ENCODE assay signal across 1 cellular context in the genomic region with DNA sequence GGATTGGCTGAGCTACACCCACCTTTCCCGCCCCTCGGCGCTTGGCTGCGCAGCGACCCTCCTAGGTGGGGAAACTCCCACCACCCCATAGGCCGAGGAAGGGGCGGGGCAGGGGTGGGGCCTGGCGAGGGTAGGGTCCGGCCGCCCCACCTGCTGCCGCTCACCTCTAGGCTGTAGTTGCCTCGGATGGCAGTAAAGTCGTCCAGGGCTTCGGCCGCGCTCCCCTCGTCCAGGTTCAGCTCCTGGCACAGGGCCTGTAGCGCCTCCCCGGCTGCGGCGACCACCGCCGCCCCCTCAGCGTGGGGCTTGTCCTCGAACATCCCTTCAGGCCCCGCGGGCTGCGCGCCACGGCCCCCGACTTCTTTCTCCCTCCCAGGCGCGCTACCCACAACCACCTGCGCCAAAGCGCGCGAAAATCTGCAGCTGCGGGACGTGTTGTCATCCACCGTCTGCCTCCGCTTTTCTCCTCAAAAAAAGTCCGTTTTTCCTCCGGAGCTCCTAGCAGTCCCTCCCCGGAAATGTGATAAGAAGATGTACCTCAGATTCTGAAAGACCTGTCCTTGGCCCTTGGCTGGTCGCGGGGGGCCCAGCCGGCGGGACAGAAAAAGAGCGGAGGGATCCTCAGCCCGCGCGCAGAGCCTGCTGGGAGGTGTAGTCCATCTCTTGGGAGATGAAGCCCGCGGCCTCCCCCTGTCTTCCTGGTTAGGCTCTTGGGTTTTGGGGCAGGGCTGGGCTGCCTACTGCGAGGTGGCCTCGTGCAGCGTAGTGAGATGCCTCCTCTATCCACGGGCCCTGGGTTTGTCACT.
A peak's percentile ranks its signal among the peaks of the same experiment; 100 is the strongest.
TF ChIP-seq lines count a peak whose summit lies in the region.

A gene with protein sequence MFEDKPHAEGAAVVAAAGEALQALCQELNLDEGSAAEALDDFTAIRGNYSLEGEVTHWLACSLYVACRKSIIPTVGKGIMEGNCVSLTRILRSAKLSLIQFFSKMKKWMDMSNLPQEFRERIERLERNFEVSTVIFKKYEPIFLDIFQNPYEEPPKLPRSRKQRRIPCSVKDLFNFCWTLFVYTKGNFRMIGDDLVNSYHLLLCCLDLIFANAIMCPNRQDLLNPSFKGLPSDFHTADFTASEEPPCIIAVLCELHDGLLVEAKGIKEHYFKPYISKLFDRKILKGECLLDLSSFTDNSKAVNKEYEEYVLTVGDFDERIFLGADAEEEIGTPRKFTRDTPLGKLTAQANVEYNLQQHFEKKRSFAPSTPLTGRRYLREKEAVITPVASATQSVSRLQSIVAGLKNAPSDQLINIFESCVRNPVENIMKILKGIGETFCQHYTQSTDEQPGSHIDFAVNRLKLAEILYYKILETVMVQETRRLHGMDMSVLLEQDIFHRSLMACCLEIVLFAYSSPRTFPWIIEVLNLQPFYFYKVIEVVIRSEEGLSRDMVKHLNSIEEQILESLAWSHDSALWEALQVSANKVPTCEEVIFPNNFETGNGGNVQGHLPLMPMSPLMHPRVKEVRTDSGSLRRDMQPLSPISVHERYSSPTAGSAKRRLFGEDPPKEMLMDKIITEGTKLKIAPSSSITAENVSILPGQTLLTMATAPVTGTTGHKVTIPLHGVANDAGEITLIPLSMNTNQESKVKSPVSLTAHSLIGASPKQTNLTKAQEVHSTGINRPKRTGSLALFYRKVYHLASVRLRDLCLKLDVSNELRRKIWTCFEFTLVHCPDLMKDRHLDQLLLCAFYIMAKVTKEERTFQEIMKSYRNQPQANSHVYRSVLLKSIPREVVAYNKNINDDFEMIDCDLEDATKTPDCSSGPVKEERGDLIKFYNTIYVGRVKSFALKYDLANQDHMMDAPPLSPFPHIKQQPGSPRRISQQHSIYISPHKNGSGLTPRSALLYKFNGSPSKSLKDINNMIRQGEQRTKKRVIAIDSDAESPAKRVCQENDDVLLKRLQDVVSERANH (minus strand): TSS at position 389 of the 806 bp plus-strand sequence. CDS start 69 bp downstream, at position 320.

TF ChIP-seq in HepG2, 621 proteins besides CTCF, POLR2A, EP300 and RAD21 (continued from another document and continues in another):
- TF ChIP-seq, protein P1, sequence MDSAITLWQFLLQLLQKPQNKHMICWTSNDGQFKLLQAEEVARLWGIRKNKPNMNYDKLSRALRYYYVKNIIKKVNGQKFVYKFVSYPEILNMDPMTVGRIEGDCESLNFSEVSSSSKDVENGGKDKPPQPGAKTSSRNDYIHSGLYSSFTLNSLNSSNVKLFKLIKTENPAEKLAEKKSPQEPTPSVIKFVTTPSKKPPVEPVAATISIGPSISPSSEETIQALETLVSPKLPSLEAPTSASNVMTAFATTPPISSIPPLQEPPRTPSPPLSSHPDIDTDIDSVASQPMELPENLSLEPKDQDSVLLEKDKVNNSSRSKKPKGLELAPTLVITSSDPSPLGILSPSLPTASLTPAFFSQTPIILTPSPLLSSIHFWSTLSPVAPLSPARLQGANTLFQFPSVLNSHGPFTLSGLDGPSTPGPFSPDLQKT (CRISPR knock-in tag; IDR thresholded peaks at IDR 0.05; ENCODE audit: borderline replicate concordance) = peak; percentile 97
- TF ChIP-seq RXRB (CRISPR knock-in tag; IDR thresholded peaks at IDR 0.05; ENCODE audit: borderline replicate concordance) = peak; percentile 71; the same call in 1 of the 2 replicates
- TF ChIP-seq TBX2 (CRISPR knock-in tag; IDR thresholded peaks at IDR 0.05; ENCODE audit: borderline replicate concordance) = peak; percentile 97
- peak; percentile 85 for TF ChIP-seq GFI1 (CRISPR knock-in tag; IDR thresholded peaks at IDR 0.05; ENCODE audit: borderline replicate concordance)
- TF ChIP-seq SUZ12 (IDR thresholded peaks at IDR 0.05; ENCODE audit: low read depth, low read length) = peak; percentile 65
- TF ChIP-seq FOXA3 (CRISPR knock-in tag; IDR thresholded peaks at IDR 0.05) = no peak; the same call in 1 of the 2 replicates
- peak; percentile 96 for TF ChIP-seq SAFB2 (CRISPR knock-in tag; IDR thresholded peaks at IDR 0.05; ENCODE audit: borderline replicate concordance, low read depth)
- TF ChIP-seq HIVEP1 (CRISPR knock-in tag; IDR thresholded peaks at IDR 0.05) = peak; percentile 95
- TF ChIP-seq ZNF614 (CRISPR knock-in tag; IDR thresholded peaks at IDR 0.05; ENCODE audit: borderline replicate concordance) = peak; percentile 90
- peak; percentile 99 for TF ChIP-seq YEATS2 (CRISPR knock-in tag; IDR thresholded peaks at IDR 0.05; ENCODE audit: borderline replicate concordance)
- no peak for TF ChIP-seq ZNF33A (CRISPR knock-in tag; IDR thresholded peaks at IDR 0.05; ENCODE audit: borderline replicate concordance)
- TF ChIP-seq SP4 (CRISPR knock-in tag; IDR thresholded peaks at IDR 0.05) = peak; percentile 82
- 0 out of 2 replicates have a peak, but pooled peaks have one; percentile 33 for TF ChIP-seq RFX3 (CRISPR knock-in tag; IDR thresholded peaks at IDR 0.05)
- TF ChIP-seq ZNF713 (CRISPR knock-in tag; IDR thresholded peaks at IDR 0.05) = 0 out of 2 replicates have a peak, but pooled peaks have one; percentile 65
- peak; percentile 49; the same call in 1 of the 2 replicates for TF ChIP-seq BRD4 (CRISPR knock-in tag; IDR thresholded peaks at IDR 0.05)
- TF ChIP-seq, protein P2, sequence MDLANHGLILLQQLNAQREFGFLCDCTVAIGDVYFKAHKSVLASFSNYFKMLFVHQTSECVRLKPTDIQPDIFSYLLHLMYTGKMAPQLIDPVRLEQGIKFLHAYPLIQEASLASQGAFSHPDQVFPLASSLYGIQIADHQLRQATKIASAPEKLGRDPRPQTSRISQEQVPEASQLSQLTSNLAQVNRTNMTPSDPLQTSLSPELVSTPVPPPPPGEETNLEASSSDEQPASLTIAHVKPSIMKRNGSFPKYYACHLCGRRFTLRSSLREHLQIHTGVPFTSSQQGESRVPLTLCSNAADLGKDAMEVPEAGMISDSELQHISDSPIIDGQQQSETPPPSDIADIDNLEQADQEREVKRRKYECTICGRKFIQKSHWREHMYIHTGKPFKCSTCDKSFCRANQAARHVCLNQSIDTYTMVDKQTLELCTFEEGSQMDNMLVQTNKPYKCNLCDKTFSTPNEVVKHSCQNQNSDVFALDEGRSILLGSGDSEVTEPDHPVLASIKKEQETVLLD (CRISPR knock-in tag; IDR thresholded peaks at IDR 0.05; ENCODE audit: low read depth) = peak; percentile 92
- TF ChIP-seq ARNT2 (CRISPR knock-in tag; IDR thresholded peaks at IDR 0.05; ENCODE audit: low read depth) = peak; percentile 96
- TF ChIP-seq KLF12 (CRISPR knock-in tag; IDR thresholded peaks at IDR 0.05; ENCODE audit: borderline replicate concordance) = peak; percentile 98; the same call in 1 of the 2 replicates
- TF ChIP-seq, protein P3, sequence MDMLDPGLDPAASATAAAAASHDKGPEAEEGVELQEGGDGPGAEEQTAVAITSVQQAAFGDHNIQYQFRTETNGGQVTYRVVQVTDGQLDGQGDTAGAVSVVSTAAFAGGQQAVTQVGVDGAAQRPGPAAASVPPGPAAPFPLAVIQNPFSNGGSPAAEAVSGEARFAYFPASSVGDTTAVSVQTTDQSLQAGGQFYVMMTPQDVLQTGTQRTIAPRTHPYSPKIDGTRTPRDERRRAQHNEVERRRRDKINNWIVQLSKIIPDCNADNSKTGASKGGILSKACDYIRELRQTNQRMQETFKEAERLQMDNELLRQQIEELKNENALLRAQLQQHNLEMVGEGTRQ (IDR thresholded peaks at IDR 0.05; ENCODE audit: low read depth, low read length) = 0 out of 2 replicates have a peak, but pooled peaks have one; percentile 10
- TF ChIP-seq, protein P3 (CRISPR knock-in tag; IDR thresholded peaks at IDR 0.05; ENCODE audit: borderline replicate concordance) = peak; percentile 71; the same call in 1 of the 2 replicates
- peak; percentile 99 for TF ChIP-seq PTBP1 (IDR thresholded peaks at IDR 0.05; ENCODE audit: low read depth, low read length, poor library complexity, severe bottlenecking)
- TF ChIP-seq MEIS2 (CRISPR knock-in tag; IDR thresholded peaks at IDR 0.05) = peak; percentile 83
- TF ChIP-seq ZNF644 (CRISPR knock-in tag; IDR thresholded peaks at IDR 0.05; ENCODE audit: low read depth) = no peak
- peak; percentile 87; the same call in 1 of the 2 replicates for TF ChIP-seq FOXC1 (CRISPR knock-in tag; IDR thresholded peaks at IDR 0.05; ENCODE audit: borderline replicate concordance)
- TF ChIP-seq ZNF577 (CRISPR knock-in tag; IDR thresholded peaks at IDR 0.05; ENCODE audit: borderline replicate concordance, low read depth) = peak; percentile 97; the same call in 1 of the 2 replicates
- TF ChIP-seq SALL2 (CRISPR knock-in tag; IDR thresholded peaks at IDR 0.05) = peak; percentile 97
- TF ChIP-seq, protein P4, sequence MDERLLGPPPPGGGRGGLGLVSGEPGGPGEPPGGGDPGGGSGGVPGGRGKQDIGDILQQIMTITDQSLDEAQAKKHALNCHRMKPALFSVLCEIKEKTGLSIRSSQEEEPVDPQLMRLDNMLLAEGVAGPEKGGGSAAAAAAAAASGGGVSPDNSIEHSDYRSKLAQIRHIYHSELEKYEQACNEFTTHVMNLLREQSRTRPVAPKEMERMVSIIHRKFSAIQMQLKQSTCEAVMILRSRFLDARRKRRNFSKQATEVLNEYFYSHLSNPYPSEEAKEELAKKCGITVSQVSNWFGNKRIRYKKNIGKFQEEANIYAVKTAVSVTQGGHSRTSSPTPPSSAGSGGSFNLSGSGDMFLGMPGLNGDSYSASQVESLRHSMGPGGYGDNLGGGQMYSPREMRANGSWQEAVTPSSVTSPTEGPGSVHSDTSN (CRISPR knock-in tag; IDR thresholded peaks at IDR 0.05) = peak; percentile 43; the same call in 1 of the 2 replicates
- peak; percentile 99 for TF ChIP-seq ZC3H13 (CRISPR knock-in tag; IDR thresholded peaks at IDR 0.05)
- TF ChIP-seq ZFP37 (CRISPR knock-in tag; IDR thresholded peaks at IDR 0.05; ENCODE audit: borderline replicate concordance) = peak; percentile 90
- TF ChIP-seq STAG1 (CRISPR knock-in tag; IDR thresholded peaks at IDR 0.05) = peak; percentile 21; the same call in 1 of the 2 replicates
- TF ChIP-seq ATF7-NPFF (CRISPR knock-in tag; IDR thresholded peaks at IDR 0.05; ENCODE audit: low read depth) = peak; percentile 99
- TF ChIP-seq BORCS8-MEF2B (CRISPR knock-in tag; IDR thresholded peaks at IDR 0.05) = peak; percentile 89
- peak; percentile 76 for TF ChIP-seq MLX (CRISPR knock-in tag; IDR thresholded peaks at IDR 0.05)
- peak; percentile 99 for TF ChIP-seq FOXK1 (CRISPR knock-in tag; IDR thresholded peaks at IDR 0.05; ENCODE audit: borderline replicate concordance, low read depth)
- TF ChIP-seq, protein P5, sequence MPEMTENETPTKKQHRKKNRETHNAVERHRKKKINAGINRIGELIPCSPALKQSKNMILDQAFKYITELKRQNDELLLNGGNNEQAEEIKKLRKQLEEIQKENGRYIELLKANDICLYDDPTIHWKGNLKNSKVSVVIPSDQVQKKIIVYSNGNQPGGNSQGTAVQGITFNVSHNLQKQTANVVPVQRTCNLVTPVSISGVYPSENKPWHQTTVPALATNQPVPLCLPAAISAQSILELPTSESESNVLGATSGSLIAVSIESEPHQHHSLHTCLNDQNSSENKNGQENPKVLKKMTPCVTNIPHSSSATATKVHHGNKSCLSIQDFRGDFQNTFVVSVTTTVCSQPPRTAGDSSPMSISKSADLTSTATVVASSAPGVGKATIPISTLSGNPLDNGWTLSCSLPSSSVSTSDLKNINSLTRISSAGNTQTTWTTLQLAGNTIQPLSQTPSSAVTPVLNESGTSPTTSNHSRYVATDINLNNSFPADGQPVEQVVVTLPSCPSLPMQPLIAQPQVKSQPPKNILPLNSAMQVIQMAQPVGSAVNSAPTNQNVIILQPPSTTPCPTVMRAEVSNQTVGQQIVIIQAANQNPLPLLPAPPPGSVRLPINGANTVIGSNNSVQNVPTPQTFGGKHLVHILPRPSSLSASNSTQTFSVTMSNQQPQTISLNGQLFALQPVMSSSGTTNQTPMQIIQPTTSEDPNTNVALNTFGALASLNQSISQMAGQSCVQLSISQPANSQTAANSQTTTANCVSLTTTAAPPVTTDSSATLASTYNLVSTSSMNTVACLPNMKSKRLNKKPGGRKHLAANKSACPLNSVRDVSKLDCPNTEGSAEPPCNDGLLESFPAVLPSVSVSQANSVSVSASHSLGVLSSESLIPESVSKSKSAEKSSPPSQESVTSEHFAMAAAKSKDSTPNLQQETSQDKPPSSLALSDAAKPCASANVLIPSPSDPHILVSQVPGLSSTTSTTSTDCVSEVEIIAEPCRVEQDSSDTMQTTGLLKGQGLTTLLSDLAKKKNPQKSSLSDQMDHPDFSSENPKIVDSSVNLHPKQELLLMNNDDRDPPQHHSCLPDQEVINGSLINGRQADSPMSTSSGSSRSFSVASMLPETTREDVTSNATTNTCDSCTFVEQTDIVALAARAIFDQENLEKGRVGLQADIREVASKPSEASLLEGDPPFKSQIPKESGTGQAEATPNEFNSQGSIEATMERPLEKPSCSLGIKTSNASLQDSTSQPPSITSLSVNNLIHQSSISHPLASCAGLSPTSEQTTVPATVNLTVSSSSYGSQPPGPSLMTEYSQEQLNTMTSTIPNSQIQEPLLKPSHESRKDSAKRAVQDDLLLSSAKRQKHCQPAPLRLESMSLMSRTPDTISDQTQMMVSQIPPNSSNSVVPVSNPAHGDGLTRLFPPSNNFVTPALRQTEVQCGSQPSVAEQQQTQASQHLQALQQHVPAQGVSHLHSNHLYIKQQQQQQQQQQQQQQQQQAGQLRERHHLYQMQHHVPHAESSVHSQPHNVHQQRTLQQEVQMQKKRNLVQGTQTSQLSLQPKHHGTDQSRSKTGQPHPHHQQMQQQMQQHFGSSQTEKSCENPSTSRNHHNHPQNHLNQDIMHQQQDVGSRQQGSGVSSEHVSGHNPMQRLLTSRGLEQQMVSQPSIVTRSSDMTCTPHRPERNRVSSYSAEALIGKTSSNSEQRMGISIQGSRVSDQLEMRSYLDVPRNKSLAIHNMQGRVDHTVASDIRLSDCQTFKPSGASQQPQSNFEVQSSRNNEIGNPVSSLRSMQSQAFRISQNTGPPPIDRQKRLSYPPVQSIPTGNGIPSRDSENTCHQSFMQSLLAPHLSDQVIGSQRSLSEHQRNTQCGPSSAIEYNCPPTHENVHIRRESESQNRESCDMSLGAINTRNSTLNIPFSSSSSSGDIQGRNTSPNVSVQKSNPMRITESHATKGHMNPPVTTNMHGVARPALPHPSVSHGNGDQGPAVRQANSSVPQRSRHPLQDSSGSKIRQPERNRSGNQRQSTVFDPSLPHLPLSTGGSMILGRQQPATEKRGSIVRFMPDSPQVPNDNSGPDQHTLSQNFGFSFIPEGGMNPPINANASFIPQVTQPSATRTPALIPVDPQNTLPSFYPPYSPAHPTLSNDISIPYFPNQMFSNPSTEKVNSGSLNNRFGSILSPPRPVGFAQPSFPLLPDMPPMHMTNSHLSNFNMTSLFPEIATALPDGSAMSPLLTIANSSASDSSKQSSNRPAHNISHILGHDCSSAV (CRISPR knock-in tag; IDR thresholded peaks at IDR 0.05; ENCODE audit: borderline replicate concordance) = peak; percentile 98
- TF ChIP-seq ARID2 (CRISPR knock-in tag; IDR thresholded peaks at IDR 0.05; ENCODE audit: borderline replicate concordance) = peak; percentile 61; the same call in 1 of the 2 replicates
- TF ChIP-seq ATRX (CRISPR knock-in tag; IDR thresholded peaks at IDR 0.05; ENCODE audit: borderline replicate concordance) = no peak
- TF ChIP-seq ZBTB38 (CRISPR knock-in tag; IDR thresholded peaks at IDR 0.05) = 0 out of 2 replicates have a peak, but pooled peaks have one; percentile 67
